ENCODE assay signal across 1 cellular context in the genomic region with DNA sequence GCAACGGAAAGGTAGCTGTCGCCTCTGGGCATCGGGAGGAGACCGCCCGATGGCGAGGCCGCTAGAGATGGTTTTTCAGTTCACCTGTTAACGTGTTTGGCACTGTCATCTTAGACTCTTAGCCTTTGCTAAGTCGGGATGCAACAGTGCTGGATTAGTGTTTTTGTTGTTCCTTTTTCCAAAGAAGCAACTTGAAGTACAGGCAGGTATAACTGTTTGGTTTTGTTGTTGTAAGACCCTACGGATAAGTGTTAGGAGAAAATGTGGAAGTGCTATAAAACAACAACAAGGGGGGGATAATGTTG.
TF ChIP-seq lines count a peak whose summit lies in the region.

No MANE protein-coding gene starts in this region.

TF ChIP-seq in GM23338, 12 proteins besides CTCF, POLR2A, EP300 and RAD21 (continued from another document):
- TF ChIP-seq, protein P1, sequence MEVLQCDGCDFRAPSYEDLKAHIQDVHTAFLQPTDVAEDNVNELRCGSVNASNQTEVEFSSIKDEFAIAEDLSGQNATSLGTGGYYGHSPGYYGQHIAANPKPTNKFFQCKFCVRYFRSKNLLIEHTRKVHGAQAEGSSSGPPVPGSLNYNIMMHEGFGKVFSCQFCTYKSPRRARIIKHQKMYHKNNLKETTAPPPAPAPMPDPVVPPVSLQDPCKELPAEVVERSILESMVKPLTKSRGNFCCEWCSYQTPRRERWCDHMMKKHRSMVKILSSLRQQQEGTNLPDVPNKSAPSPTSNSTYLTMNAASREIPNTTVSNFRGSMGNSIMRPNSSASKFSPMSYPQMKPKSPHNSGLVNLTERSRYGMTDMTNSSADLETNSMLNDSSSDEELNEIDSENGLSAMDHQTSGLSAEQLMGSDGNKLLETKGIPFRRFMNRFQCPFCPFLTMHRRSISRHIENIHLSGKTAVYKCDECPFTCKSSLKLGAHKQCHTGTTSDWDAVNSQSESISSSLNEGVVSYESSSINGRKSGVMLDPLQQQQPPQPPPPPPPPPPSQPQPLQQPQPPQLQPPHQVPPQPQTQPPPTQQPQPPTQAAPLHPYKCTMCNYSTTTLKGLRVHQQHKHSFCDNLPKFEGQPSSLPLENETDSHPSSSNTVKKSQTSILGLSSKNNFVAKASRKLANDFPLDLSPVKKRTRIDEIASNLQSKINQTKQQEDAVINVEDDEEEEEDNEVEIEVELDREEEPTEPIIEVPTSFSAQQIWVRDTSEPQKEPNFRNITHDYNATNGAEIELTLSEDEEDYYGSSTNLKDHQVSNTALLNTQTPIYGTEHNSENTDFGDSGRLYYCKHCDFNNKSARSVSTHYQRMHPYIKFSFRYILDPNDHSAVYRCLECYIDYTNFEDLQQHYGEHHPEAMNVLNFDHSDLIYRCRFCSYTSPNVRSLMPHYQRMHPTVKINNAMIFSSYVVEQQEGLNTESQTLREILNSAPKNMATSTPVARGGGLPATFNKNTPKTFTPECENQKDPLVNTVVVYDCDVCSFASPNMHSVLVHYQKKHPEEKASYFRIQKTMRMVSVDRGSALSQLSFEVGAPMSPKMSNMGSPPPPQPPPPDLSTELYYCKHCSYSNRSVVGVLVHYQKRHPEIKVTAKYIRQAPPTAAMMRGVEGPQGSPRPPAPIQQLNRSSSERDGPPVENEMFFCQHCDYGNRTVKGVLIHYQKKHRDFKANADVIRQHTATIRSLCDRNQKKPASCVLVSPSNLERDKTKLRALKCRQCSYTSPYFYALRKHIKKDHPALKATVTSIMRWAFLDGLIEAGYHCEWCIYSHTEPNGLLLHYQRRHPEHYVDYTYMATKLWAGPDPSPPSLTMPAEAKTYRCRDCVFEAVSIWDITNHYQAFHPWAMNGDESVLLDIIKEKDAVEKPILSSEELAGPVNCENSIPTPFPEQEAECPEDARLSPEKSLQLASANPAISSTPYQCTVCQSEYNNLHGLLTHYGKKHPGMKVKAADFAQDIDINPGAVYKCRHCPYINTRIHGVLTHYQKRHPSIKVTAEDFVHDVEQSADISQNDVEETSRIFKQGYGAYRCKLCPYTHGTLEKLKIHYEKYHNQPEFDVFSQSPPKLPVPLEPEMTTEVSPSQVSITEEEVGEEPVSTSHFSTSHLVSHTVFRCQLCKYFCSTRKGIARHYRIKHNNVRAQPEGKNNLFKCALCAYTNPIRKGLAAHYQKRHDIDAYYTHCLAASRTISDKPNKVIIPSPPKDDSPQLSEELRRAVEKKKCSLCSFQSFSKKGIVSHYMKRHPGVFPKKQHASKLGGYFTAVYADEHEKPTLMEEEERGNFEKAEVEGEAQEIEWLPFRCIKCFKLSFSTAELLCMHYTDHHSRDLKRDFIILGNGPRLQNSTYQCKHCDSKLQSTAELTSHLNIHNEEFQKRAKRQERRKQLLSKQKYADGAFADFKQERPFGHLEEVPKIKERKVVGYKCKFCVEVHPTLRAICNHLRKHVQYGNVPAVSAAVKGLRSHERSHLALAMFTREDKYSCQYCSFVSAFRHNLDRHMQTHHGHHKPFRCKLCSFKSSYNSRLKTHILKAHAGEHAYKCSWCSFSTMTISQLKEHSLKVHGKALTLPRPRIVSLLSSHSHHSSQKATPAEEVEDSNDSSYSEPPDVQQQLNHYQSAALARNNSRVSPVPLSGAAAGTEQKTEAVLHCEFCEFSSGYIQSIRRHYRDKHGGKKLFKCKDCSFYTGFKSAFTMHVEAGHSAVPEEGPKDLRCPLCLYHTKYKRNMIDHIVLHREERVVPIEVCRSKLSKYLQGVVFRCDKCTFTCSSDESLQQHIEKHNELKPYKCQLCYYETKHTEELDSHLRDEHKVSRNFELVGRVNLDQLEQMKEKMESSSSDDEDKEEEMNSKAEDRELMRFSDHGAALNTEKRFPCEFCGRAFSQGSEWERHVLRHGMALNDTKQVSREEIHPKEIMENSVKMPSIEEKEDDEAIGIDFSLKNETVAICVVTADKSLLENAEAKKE (CRISPR knock-in tag; IDR thresholded peaks at IDR 0.05): no peak
- TF ChIP-seq STAT1 (IDR thresholded peaks at IDR 0.05; ENCODE audit: unreplicated experiment): no peak
- no peak for TF ChIP-seq EZH2 (IDR thresholded peaks at IDR 0.05; ENCODE audit: low read depth, unreplicated experiment)
- no peak for TF ChIP-seq ZNF114 (CRISPR knock-in tag; IDR thresholded peaks at IDR 0.05)
- TF ChIP-seq, protein P2, sequence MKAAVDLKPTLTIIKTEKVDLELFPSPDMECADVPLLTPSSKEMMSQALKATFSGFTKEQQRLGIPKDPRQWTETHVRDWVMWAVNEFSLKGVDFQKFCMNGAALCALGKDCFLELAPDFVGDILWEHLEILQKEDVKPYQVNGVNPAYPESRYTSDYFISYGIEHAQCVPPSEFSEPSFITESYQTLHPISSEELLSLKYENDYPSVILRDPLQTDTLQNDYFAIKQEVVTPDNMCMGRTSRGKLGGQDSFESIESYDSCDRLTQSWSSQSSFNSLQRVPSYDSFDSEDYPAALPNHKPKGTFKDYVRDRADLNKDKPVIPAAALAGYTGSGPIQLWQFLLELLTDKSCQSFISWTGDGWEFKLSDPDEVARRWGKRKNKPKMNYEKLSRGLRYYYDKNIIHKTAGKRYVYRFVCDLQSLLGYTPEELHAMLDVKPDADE (IDR thresholded peaks at IDR 0.05): no peak
- TF ChIP-seq CREB1 (CRISPR knock-in tag; IDR thresholded peaks at IDR 0.05; ENCODE audit: low read depth): no peak
- TF ChIP-seq ZNF331 (CRISPR knock-in tag; IDR thresholded peaks at IDR 0.05; ENCODE audit: low read depth): no peak
